ENCODE assay signal across 1 cellular context in the genomic region with DNA sequence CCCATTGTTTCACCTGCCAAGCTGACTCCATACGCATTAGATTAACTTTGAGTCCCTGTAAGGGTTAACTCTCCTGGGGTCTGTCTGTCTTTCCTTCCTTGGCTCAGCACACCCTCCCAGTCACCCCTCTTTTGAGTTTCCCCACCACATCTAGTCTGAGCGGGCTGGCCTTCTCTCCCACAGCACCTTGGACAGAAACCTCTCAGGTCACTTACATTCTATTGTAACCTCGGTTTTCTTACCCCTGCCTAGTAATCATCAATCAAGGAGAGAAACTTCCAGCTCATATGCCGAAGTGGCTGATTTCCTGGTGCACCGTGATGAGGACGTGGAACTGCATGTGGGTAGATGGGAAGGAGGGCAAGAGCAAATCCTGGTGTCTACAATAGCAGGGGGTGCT.
A peak's percentile ranks its signal among the peaks of the same experiment; 100 is the strongest.
TF ChIP-seq lines count a peak whose summit lies in the region.

No MANE protein-coding gene starts in this region.

TF ChIP-seq in GM23338, 12 proteins besides CTCF, POLR2A, EP300 and RAD21:
- TF ChIP-seq, protein P1, sequence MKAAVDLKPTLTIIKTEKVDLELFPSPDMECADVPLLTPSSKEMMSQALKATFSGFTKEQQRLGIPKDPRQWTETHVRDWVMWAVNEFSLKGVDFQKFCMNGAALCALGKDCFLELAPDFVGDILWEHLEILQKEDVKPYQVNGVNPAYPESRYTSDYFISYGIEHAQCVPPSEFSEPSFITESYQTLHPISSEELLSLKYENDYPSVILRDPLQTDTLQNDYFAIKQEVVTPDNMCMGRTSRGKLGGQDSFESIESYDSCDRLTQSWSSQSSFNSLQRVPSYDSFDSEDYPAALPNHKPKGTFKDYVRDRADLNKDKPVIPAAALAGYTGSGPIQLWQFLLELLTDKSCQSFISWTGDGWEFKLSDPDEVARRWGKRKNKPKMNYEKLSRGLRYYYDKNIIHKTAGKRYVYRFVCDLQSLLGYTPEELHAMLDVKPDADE (IDR thresholded peaks at IDR 0.05), result no peak
- TF ChIP-seq, protein P2, sequence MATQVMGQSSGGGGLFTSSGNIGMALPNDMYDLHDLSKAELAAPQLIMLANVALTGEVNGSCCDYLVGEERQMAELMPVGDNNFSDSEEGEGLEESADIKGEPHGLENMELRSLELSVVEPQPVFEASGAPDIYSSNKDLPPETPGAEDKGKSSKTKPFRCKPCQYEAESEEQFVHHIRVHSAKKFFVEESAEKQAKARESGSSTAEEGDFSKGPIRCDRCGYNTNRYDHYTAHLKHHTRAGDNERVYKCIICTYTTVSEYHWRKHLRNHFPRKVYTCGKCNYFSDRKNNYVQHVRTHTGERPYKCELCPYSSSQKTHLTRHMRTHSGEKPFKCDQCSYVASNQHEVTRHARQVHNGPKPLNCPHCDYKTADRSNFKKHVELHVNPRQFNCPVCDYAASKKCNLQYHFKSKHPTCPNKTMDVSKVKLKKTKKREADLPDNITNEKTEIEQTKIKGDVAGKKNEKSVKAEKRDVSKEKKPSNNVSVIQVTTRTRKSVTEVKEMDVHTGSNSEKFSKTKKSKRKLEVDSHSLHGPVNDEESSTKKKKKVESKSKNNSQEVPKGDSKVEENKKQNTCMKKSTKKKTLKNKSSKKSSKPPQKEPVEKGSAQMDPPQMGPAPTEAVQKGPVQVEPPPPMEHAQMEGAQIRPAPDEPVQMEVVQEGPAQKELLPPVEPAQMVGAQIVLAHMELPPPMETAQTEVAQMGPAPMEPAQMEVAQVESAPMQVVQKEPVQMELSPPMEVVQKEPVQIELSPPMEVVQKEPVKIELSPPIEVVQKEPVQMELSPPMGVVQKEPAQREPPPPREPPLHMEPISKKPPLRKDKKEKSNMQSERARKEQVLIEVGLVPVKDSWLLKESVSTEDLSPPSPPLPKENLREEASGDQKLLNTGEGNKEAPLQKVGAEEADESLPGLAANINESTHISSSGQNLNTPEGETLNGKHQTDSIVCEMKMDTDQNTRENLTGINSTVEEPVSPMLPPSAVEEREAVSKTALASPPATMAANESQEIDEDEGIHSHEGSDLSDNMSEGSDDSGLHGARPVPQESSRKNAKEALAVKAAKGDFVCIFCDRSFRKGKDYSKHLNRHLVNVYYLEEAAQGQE (IDR thresholded peaks at IDR 0.05; ENCODE audit: unreplicated experiment), result peak; percentile 66
- TF ChIP-seq EZH2 (IDR thresholded peaks at IDR 0.05; ENCODE audit: low read depth, unreplicated experiment) (no peak), ZNF114 (CRISPR knock-in tag; IDR thresholded peaks at IDR 0.05) (no peak)
